9 cellular contexts compared by ENCODE assay signal in genomic region chr3:132180337-132180791, GRCh38.
DNase-seq lines count a peak whose midpoint lies in the region; ATAC-seq, FAIRE-seq and TF ChIP-seq lines count a peak whose summit lies in the region.
"Had no signal": no experiment of that assay in that cellular context is flagged by ENCODE, and none has a peak within 500 bp of the region (broad histone marks: within the 10 kb centered on the region; RNA-seq: fewer than 3 reads in every experiment).

No MANE protein-coding gene starts in this region.

- no peak overlapping the region for H3K4me3 ChIP-seq in GM12878
- H3K4me3 ChIP-seq: thyroid gland had no signal

- SMC1A ChIA-PET in GM12878 (lab: Charles Lee; ENCODE audit: uncharacterized antibody, unreplicated experiment), result interaction anchor here (2.2 kb wide), 1 partner anchor 142 kb away, joined by 6 read pairs; no protein-coding TSS in a partner anchor

- 0% methylated on average over 3 of the region's 3 CpGs for WGBS in GM12878 (ENCODE audit: insufficient coverage, insufficient replicate concordance, low lambda C conversion rate, missing lambda C conversion rate)

- no peaks in the 10 kb centered on the region for H3K36me3 ChIP-seq in GM12878 (ENCODE audit: control insufficient read depth in 2 of 2, insufficient read depth in 2 of 2, low read length in 1 of 2)
- H3K36me3 ChIP-seq: thyroid gland had no signal

- intact Hi-C loops in GM12878 (cut with micrococcal nuclease; ENCODE audit: unreplicated experiment), result loop anchor here (2.0 to 10.0 kb wide), 4 partner anchors 142 to 1148 kb away; no protein-coding TSS in a partner anchor

- H3K4me1 ChIP-seq in GM12878 (ENCODE audit: control insufficient read depth, insufficient read depth, low read length), result no peaks in the 10 kb centered on the region
- H3K4me1 ChIP-seq: thyroid gland had no signal

- no peak overlapping the region for H3K4me2 ChIP-seq in GM12878 (ENCODE audit: control insufficient read depth, insufficient read depth)

- peak; percentile 78 for ATAC-seq in HG03354 (IDR thresholded peaks at IDR 0.05; ENCODE audit: poor library complexity, severe bottlenecking, unreplicated experiment)
- ATAC-seq in GM12878, result peak; percentile 84
- no peak for ATAC-seq in HG02588 (IDR thresholded peaks at IDR 0.05; ENCODE audit: unreplicated experiment)
- no peak for ATAC-seq in HG02642 (IDR thresholded peaks at IDR 0.05; ENCODE audit: poor library complexity, unreplicated experiment)

- POLR2A ChIA-PET in GM12878 (lab: Charles Lee), result no interaction called here

- no peak for TF ChIP-seq EP300 in GM12878 (IDR thresholded peaks at IDR 0.05; ENCODE audit: borderline replicate concordance in 1 of 2, control insufficient read depth in 1 of 2, low read depth in 2 of 2, low read length in 2 of 2)

- RAD21 ChIA-PET in GM12878 (lab: Charles Lee; ENCODE audit: unreplicated experiment), result no interaction called here

- no peak for TF ChIP-seq POLR2A in GM12878 (IDR thresholded peaks at IDR 0.05; ENCODE audit: low read depth, low read length)

- no TSS peak for BruUV-seq in GM12878 (replicated peaks; lab: Mats Ljungman, UMichigan)

- no peaks in the 10 kb centered on the region; a peak in 1 of 4 replicates for H3K27me3 ChIP-seq in GM12878 (replicated peaks in 1 of 2; ENCODE audit: control insufficient read depth in 2 of 2, insufficient read depth in 2 of 2, low read length in 1 of 2)
- H3K27me3 ChIP-seq: thyroid gland had no signal

- no peak overlapping the region for H2AFZ ChIP-seq in GM12878 (ENCODE audit: control insufficient read depth, low read depth, low read length)

- DNase-seq in A172 (ENCODE audit: low spot score), result peak; percentile 52
- peak; percentile 37 for DNase-seq in GM04504 (ENCODE audit: low read depth)
- peak; percentile 51 for DNase-seq in NCI-H524 treated with DMSO at 0.1 percent for 48 hours (lab: John Stamatoyannopoulos, UW)
- peak; percentile 5 for DNase-seq in GM12878 (ENCODE audit: low read depth, low spot score)
- peak; percentile 71 for DNase-seq in kidney tubule cell (ENCODE audit: low spot score)

- H4K20me1 ChIP-seq in GM12878 (ENCODE audit: control insufficient read depth, insufficient read depth), result no peaks in the 10 kb centered on the region

- H3K27ac ChIP-seq in GM12878 (ENCODE audit: control insufficient read depth, insufficient read depth), result no peak overlapping the region
- H3K27ac ChIP-seq: thyroid gland had no signal

- peak; percentile 70 for TF ChIP-seq RAD21 in GM12878 (IDR thresholded peaks at IDR 0.05; ENCODE audit: insufficient read depth, low read depth, low read length)

- in situ Hi-C loops in GM12878 (cut with MboI), result no loop called here

- peak; percentile 86 for FAIRE-seq in GM12878 (lab: Jason Lieb, UNC)

- TF ChIP-seq CTCF in GM12878 (IDR thresholded peaks at IDR 0.05 in 2 of 3, conservative IDR thresholded peaks at IDR 0.05 in 1 of 3; ENCODE audit: control insufficient read depth in 2 of 3, extremely low read depth in 1 of 3, insufficient read depth in 1 of 3, low read depth in 3 of 3, low read length in 3 of 3), result peak; percentile 38 to 61 (median 46); a peak in 5 of 6 replicates

- CTCF ChIA-PET in GM12878 (lab: Yijun Ruan, JAX), result interaction anchor here (0.6 to 2.9 kb wide), 5 partner anchors 143 to 1148 kb away, joined by 3 to 16 read pairs (median 3); no protein-coding TSS in a partner anchor

- no peaks in the 10 kb centered on the region for H3K79me2 ChIP-seq in GM12878 (ENCODE audit: control insufficient read depth, insufficient read depth, low read length)

- no peak overlapping the region for H3K9ac ChIP-seq in GM12878 (ENCODE audit: control insufficient read depth, insufficient read depth, low read length)

- H3K9me3 ChIP-seq in GM12878 (replicated peaks; ENCODE audit: control insufficient read depth, insufficient read depth, low read length), result no peaks in the 10 kb centered on the region
- H3K9me3 ChIP-seq: thyroid gland had no signal

TF ChIP-seq in GM12878, 131 proteins besides CTCF, POLR2A, EP300 and RAD21:
- peak; percentile 46; the same call in 1 of the 2 replicates for TF ChIP-seq SMC3 (IDR thresholded peaks at IDR 0.05; ENCODE audit: borderline replicate concordance, low read length)
- no peak for TF ChIP-seq KAT2A (conservative IDR thresholded peaks at IDR 0.05; ENCODE audit: control insufficient read depth, low read depth, low read length)
- no peak for TF ChIP-seq ETV6 (conservative IDR thresholded peaks at IDR 0.05 in 1 of 2, IDR thresholded peaks at IDR 0.05 in 1 of 2; ENCODE audit: borderline replicate concordance in 1 of 2, low read depth in 1 of 2)

Comparison
In these comparisons a context has a peak if more than half of its experiments do, and no peak if none do; other contexts are left out.
1. DNase-seq: peak in every context shown above with its lines; median percentile 71 in kidney tubule cell; 52 in A172; 51 in NCI-H524 treated with DMSO at 0.1 percent for 48 hours; 37 in GM04504; 5 in GM12878.
2. ATAC-seq: peak in HG03354 (single experiment) and GM12878 (single experiment); none in HG02588 (single experiment) and HG02642 (single experiment).